ENCODE assay signal across 15 cellular contexts in the genomic region with DNA sequence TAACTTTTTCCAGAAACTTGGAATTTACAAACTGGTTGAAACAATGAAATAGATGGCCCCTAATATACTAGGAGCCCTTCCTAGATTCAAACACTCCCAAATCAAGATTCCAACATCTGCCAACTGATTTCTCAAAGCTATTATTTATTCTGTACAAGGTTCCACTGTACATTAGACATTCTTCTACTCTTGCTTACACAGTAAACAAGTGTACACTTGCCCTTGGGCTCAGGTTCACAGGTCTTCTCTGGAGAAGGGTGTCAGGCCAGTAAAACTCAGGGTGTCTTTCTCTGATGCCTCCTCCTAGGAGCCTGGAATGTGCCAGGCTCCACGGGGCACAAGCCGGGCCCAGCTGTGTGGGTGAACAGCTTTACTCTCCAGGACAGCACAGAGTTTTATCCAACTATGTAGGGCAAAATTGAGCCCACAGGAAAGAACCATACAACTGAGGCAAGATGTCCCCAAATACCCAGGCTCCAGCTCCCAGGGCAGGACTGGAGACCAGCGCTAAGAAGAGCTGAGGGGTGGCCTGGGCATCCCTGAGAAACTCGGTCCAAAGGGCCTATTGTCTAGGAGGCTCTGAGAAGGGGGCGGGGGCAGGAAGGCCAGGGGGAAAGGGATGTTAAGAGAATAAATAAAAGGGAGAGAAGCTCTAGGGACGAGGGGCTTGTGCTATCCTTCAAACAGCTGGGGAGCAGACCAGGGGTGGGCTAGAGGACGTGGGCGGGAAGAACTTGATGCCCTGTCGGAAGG. TPM values are rescaled to one million over a fixed set of nuclear protein-coding genes. Genes with fewer than 3 reads are reported as not detected.
DNase-seq lines count a peak whose midpoint lies in the region; ATAC-seq and TF ChIP-seq lines count a peak whose summit lies in the region.
"Had no signal": no experiment of that assay in that cellular context is flagged by ENCODE, and none has a peak within 500 bp of the region (broad histone marks: within the 10 kb centered on the region; RNA-seq: fewer than 3 reads in every experiment).

No MANE protein-coding gene starts in this region.

- H3K27me3 Mint-ChIP-seq in T-helper 1 cell treated with Interleukin-12 subunit alpha and Interleukin-12 subunit beta and Interleukin-4 antibody, amounts not matched to agents 30 μg/mL and 1 μg/mL, for 36 hours (ENCODE audit: low read depth): peaks cover 64% of the 10 kb centered on the region
- H3K27me3 Mint-ChIP-seq in IgD-negative memory B cell (peaks cover 32% of the 10 kb centered on the region), nephron progenitor cell (ENCODE audit: low read depth, poor library complexity) (peaks cover 71% of the 10 kb centered on the region)
- H3K27me3 Mint-ChIP-seq in effector memory CD8-positive, alpha-beta T cell: peaks cover 33 to 68% of the 10 kb centered on the region in 2 donors

- H3K9me3 Mint-ChIP-seq in T-helper 1 cell treated with Interleukin-12 subunit alpha and Interleukin-12 subunit beta and Interleukin-4 antibody, amounts not matched to agents 30 μg/mL and 1 μg/mL, for 36 hours: no peaks in the 10 kb centered on the region
- H3K9me3 Mint-ChIP-seq in IgD-negative memory B cell: no peaks in the 10 kb centered on the region
- no peaks in the 10 kb centered on the region for H3K9me3 Mint-ChIP-seq in effector memory CD8-positive, alpha-beta T cell
- H3K9me3 Mint-ChIP-seq in nephron progenitor cell: peaks cover 4% of the 10 kb centered on the region

- no peak for ATAC-seq in effector memory CD8-positive, alpha-beta T cell (replicated peaks)
- ATAC-seq in GM21619 (IDR thresholded peaks at IDR 0.05; ENCODE audit: unreplicated experiment) (no peak), HG02870 (IDR thresholded peaks at IDR 0.05; ENCODE audit: unreplicated experiment) (no peak), HG03135 (IDR thresholded peaks at IDR 0.05; ENCODE audit: unreplicated experiment) (no peak)

- peaks cover 4% of the 10 kb centered on the region for H3K4me1 Mint-ChIP-seq in T-helper 1 cell treated with Interleukin-12 subunit alpha and Interleukin-12 subunit beta and Interleukin-4 antibody, amounts not matched to agents 30 μg/mL and 1 μg/mL, for 36 hours (ENCODE audit: low read depth)
- H3K4me1 Mint-ChIP-seq in IgD-negative memory B cell (peaks cover 0 to 5% (median 4%) of the 10 kb centered on the region in 3 donors), nephron progenitor cell (peaks cover 47% of the 10 kb centered on the region)
- H3K4me1 Mint-ChIP-seq in effector memory CD8-positive, alpha-beta T cell (ENCODE audit: low read depth in 2 of 2): peaks cover 9% of the 10 kb centered on the region in 2 donors

- no peak for DNase-seq in T-helper 1 cell
- DNase-seq in effector memory CD8-positive, alpha-beta T cell: no peak
- no peak for DNase-seq in nephron progenitor cell
- DNase-seq: 8988T; activated T-cell treated with anti-CD3 and anti-CD28 coated beads, Interleukin-2, amount 50 U/mL, for 48 hours; NCI-H524 treated with DMSO at 0.1 percent for 48 hours; SHP77; stimulated activated CD4-positive, alpha-beta T cell treated with anti-CD3 and anti-CD28 coated beads, Interleukin-4, amount 100 ng/mL, for 4 hours; WERI-Rb-1 had no signal

- H3K4me3 Mint-ChIP-seq in T-helper 1 cell treated with Interleukin-12 subunit alpha and Interleukin-12 subunit beta and Interleukin-4 antibody, amounts not matched to agents 30 μg/mL and 1 μg/mL, for 36 hours: peak overlapping the region; percentile 34
- H3K4me3 Mint-ChIP-seq in IgD-negative memory B cell (peak overlapping the region in 3 of 4 donors; percentile 70 to 91 (median 79)), nephron progenitor cell (peak overlapping the region; percentile 36)
- peak overlapping the region; percentile 86 to 88 for H3K4me3 Mint-ChIP-seq in effector memory CD8-positive, alpha-beta T cell

- no peak overlapping the region for H3K27ac Mint-ChIP-seq in T-helper 1 cell treated with Interleukin-12 subunit alpha and Interleukin-12 subunit beta and Interleukin-4 antibody, amounts not matched to agents 30 μg/mL and 1 μg/mL, for 36 hours
- H3K27ac Mint-ChIP-seq in IgD-negative memory B cell: no peak overlapping the region
- no peak overlapping the region for H3K27ac Mint-ChIP-seq in effector memory CD8-positive, alpha-beta T cell
- H3K27ac Mint-ChIP-seq in nephron progenitor cell: no peak overlapping the region

- no peak for TF ChIP-seq CTCF in nephron progenitor cell (IDR thresholded peaks at IDR 0.05)

- no peaks in the 10 kb centered on the region for H3K36me3 Mint-ChIP-seq in T-helper 1 cell treated with Interleukin-12 subunit alpha and Interleukin-12 subunit beta and Interleukin-4 antibody, amounts not matched to agents 30 μg/mL and 1 μg/mL, for 36 hours (ENCODE audit: low read depth)
- H3K36me3 Mint-ChIP-seq in IgD-negative memory B cell (no peaks in the 10 kb centered on the region), nephron progenitor cell (ENCODE audit: low read depth) (peaks cover 19% of the 10 kb centered on the region)
- peaks cover 11% of the 10 kb centered on the region for H3K36me3 Mint-ChIP-seq in effector memory CD8-positive, alpha-beta T cell (ENCODE audit: insufficient read depth)

RNA-seq across cellular contexts. Expression of a gene that starts 8.8 kb away (rescaled TPM):
- polyA plus RNA-seq in IgD-negative memory B cell: not detected
- polyA plus RNA-seq: smooth muscle cell had no signal

RNA-seq across cellular contexts. Expression of a gene that starts 14.6 kb away (rescaled TPM):
- polyA plus RNA-seq in IgD-negative memory B cell: not detected

RNA-seq across cellular contexts. Expression of a gene that starts 20.9 kb away (rescaled TPM):
- polyA plus RNA-seq in IgD-negative memory B cell: 41.1 TPM

RNA-seq across cellular contexts. Expression of a gene that starts 26.2 kb away (rescaled TPM):
- polyA plus RNA-seq in IgD-negative memory B cell: not detected

RNA-seq across cellular contexts. Expression of a gene that starts 38.3 kb away (rescaled TPM):
- 1.3 TPM for polyA plus RNA-seq in IgD-negative memory B cell

Comparison
In these comparisons a context has a peak if more than half of its experiments do, and no peak if none do; other contexts are left out.
1. H3K4me3 Mint-ChIP-seq: peak in every context shown above with its lines; median percentile 87 in effector memory CD8-positive, alpha-beta T cell; 79 in IgD-negative memory B cell; 36 in nephron progenitor cell; 34 in T-helper 1 cell treated with Interleukin-12 subunit alpha and Interleukin-12 subunit beta and Interleukin-4 antibody, amounts not matched to agents 30 μg/mL and 1 μg/mL, for 36 hours.